ENCODE assay signal across 17 cellular contexts in genomic region chr7:102253973-102254370, GRCh38. TPM values are rescaled to one million over a fixed set of nuclear protein-coding genes. Genes with fewer than 3 reads are reported as not detected.
A peak's percentile ranks its signal among the peaks of the same experiment; 100 is the strongest.
DNase-seq lines count a peak whose midpoint lies in the region; FAIRE-seq and TF ChIP-seq lines count a peak whose summit lies in the region.
"Had no signal": no experiment of that assay in that cellular context is flagged by ENCODE, and none has a peak within 500 bp of the region (broad histone marks: within the 10 kb centered on the region; RNA-seq: fewer than 3 reads in every experiment).

No MANE protein-coding gene starts in this region.

- no peak overlapping the region for H2AFZ ChIP-seq in neuronal stem cell (ENCODE audit: low read length)

- no peak overlapping the region for H3K9ac ChIP-seq in kidney (ENCODE audit: low read length in 2 of 2)
- peak overlapping the region; percentile 45 for H3K9ac ChIP-seq in neuronal stem cell (ENCODE audit: low read depth, low read length, poor library complexity)

- H3K79me1 ChIP-seq in neuronal stem cell (ENCODE audit: low read depth, low read length), result no peaks in the 10 kb centered on the region

- peak overlapping the region; percentile 24 for H3K18ac ChIP-seq in neuronal stem cell (ENCODE audit: low read length)

- CTCF ChIA-PET in MCF 10A (lab: Yijun Ruan, JAX), result interaction anchor here (0.9 kb wide), 1 partner anchor 711 kb away, joined by 6 read pairs; no protein-coding TSS in a partner anchor

- H2BK120ac ChIP-seq in neuronal stem cell (ENCODE audit: low read depth, low read length), result no peak overlapping the region

- H2BK12ac ChIP-seq in neuronal stem cell (ENCODE audit: low read length), result no peak overlapping the region

- no CpG with 5 or more reads among the region's 13 CpGs for whole genome bisulfite sequencing in neuronal stem cell (ENCODE audit: extremely low coverage in 2 of 2, insufficient read length in 2 of 2, insufficient replicate concordance in 1 of 2), 2 donors

- H4K8ac ChIP-seq in neuronal stem cell (ENCODE audit: low read depth, low read length), result no peak overlapping the region

- intact Hi-C loops in kidney (cut with DNase I), result no loop called here
- intact Hi-C loops in MCF 10A (cut with micrococcal nuclease), result no loop called here

- H3K36me3 ChIP-seq in kidney (ENCODE audit: control insufficient read depth in 1 of 2, insufficient read depth in 2 of 2, low read length in 2 of 2) (peaks cover 0 to 5% of the 10 kb centered on the region in 2 donors), neuronal stem cell (replicated peaks in 1 of 2; ENCODE audit: control insufficient read depth in 2 of 2, insufficient read depth in 2 of 2, low read length in 2 of 2) (peaks cover 0 to 14% of the 10 kb centered on the region in 2 donors)

- no peaks in the 10 kb centered on the region for H3K4me1 Mint-ChIP-seq in MCF 10A (ENCODE audit: insufficient read depth, unreplicated experiment)
- H3K4me1 Mint-ChIP-seq: CD14-positive monocyte had no signal

- H3K4me3 ChIP-seq in kidney (ENCODE audit: low read length in 2 of 2) (no peak overlapping the region), neuronal stem cell (ENCODE audit: low read length in 2 of 2) (no peak overlapping the region)
- H3K4me3 ChIP-seq: A549 had no signal

- H3K4me2 ChIP-seq in neuronal stem cell (ENCODE audit: insufficient read depth, low read length, poor library complexity, severe bottlenecking), result no peak overlapping the region
- H3K4me2 ChIP-seq: A549 had no signal

- H3K27me3 ChIP-seq in neuronal stem cell (ENCODE audit: control insufficient read depth in 3 of 3, insufficient read depth in 3 of 3, low read depth in 1 of 3, low read length in 3 of 3), result no peaks in the 10 kb centered on the region
- H3K27me3 ChIP-seq: BE2C had no signal

- DNase-seq in D341Med (ENCODE audit: low spot score) (peak; percentile 22), LHCN-M2 (ENCODE audit: low read depth) (peak; percentile 94), kidney (peak; percentile 37), neuronal stem cell (ENCODE audit: low spot score) (no peak), MCF 10A (ENCODE audit: unreplicated experiment) (no peak), NCI-H2196 (lab: John Stamatoyannopoulos, UW; ENCODE audit: unreplicated experiment) (no peak), NCI-H1930 (lab: John Stamatoyannopoulos, UW) (no peak)
- no peak for DNase-seq in effector CD8-positive, alpha-beta T cell (lab: John Stamatoyannopoulos, UW)
- DNase-seq: BE2C; CD8-positive, alpha-beta T cell; COR-L47; GF-D8; HCEC 1CT; HFFc6 had no signal

- no peak overlapping the region for H3K27ac Mint-ChIP-seq in MCF 10A (ENCODE audit: low read depth, unreplicated experiment)
- H3K27ac Mint-ChIP-seq: CD8-positive, alpha-beta T cell; HFFc6 had no signal

- no peak overlapping the region for H3K23ac ChIP-seq in neuronal stem cell (ENCODE audit: low read depth, low read length, poor library complexity)

- H3K9me3 Mint-ChIP-seq in MCF 10A (ENCODE audit: unreplicated experiment), result no peaks in the 10 kb centered on the region
- H3K9me3 Mint-ChIP-seq: CD8-positive, alpha-beta T cell; HFFc6 had no signal

- H2BK15ac ChIP-seq in neuronal stem cell (ENCODE audit: low read length), result no peak overlapping the region

- H3K9me3 ChIP-seq in kidney (ENCODE audit: control insufficient read depth in 1 of 2, low read length in 2 of 2) (no peaks in the 10 kb centered on the region), neuronal stem cell (replicated peaks in 1 of 2; ENCODE audit: control insufficient read depth in 2 of 2, insufficient read depth in 1 of 2, low read depth in 1 of 2, low read length in 2 of 2) (peaks cover 0 to 2% of the 10 kb centered on the region in 2 donors)
- H3K9me3 ChIP-seq: A549, BE2C had no signal

- H3K27ac ChIP-seq in kidney (ENCODE audit: low read depth in 2 of 2, low read length in 2 of 2), result no peak overlapping the region
- H3K27ac ChIP-seq in neuronal stem cell (replicated peaks; ENCODE audit: low read length), result peak overlapping the region; percentile 10
- H3K27ac ChIP-seq: A549 had no signal

- H3K14ac ChIP-seq in neuronal stem cell (ENCODE audit: low read length), result no peak overlapping the region

- no peaks in the 10 kb centered on the region for H3K27me3 Mint-ChIP-seq in MCF 10A (ENCODE audit: insufficient read depth, unreplicated experiment)

- POLR2A ChIA-PET in MCF 10A (lab: Yijun Ruan, JAX), result no interaction called here

- peaks cover 25% of the 10 kb centered on the region for H3K36me3 Mint-ChIP-seq in MCF 10A (ENCODE audit: insufficient read depth, unreplicated experiment)

- BruUV-seq in MCF 10A (replicated peaks; lab: Mats Ljungman, UMichigan), result no TSS peak

- H3K4ac ChIP-seq in neuronal stem cell (ENCODE audit: low read length), result no peak overlapping the region

- no peak for FAIRE-seq in kidney (lab: Jason Lieb, UNC)
- FAIRE-seq: A549, GM18507 had no signal

- H3K4me3 Mint-ChIP-seq in MCF 10A (ENCODE audit: unreplicated experiment), result no peak overlapping the region
- H3K4me3 Mint-ChIP-seq: CD14-positive monocyte; CD8-positive, alpha-beta T cell; HFFc6 had no signal

- H4K91ac ChIP-seq in neuronal stem cell (ENCODE audit: low read depth, low read length, poor library complexity), result no peak overlapping the region

- no peaks in the 10 kb centered on the region for H3K4me1 ChIP-seq in kidney (ENCODE audit: control insufficient read depth in 1 of 2, insufficient read depth in 1 of 2, low read depth in 1 of 2, low read length in 2 of 2)
- peaks cover 17 to 31% of the 10 kb centered on the region in 2 donors for H3K4me1 ChIP-seq in neuronal stem cell (ENCODE audit: control insufficient read depth in 2 of 2, insufficient read depth in 1 of 2, low read depth in 1 of 2, low read length in 2 of 2)
- H3K4me1 ChIP-seq: A549 had no signal

- peak overlapping the region; percentile 20 for H2AK5ac ChIP-seq in neuronal stem cell (ENCODE audit: low read depth, low read length)

- TF ChIP-seq CTCF in kidney (IDR thresholded peaks at IDR 0.05; ENCODE audit: borderline replicate concordance, extremely low read depth, insufficient read depth) (no peak), MCF 10A (IDR thresholded peaks at IDR 0.05; ENCODE audit: unreplicated experiment) (no peak)

- H2BK5ac ChIP-seq in neuronal stem cell (ENCODE audit: low read length), result no peak overlapping the region

RNA-seq across cellular contexts. Expression of gene SH2B2, which starts 32.7 kb away (rescaled TPM):
- 11.9 and 25.8 TPM in 2 replicates for total RNA-seq in LHCN-M2 (2014; rRNA removed)
- 7.4 TPM for polyA plus RNA-seq in LHCN-M2 (2012)
- 11.0 TPM for total RNA-seq in kidney
- 4.5 TPM for polyA plus RNA-seq in kidney (ENCODE audit: insufficient read depth, low read depth, low replicate concordance)
- polyA plus RNA-seq in neuronal stem cell (2013, experiment 1 of 2), result 9.5 TPM
- 9.6 TPM for polyA plus RNA-seq in neuronal stem cell (2013, experiment 2 of 2)
- total RNA-seq in MCF 10A (2022), result 1.4 and 2.4 TPM in 2 replicates

Comparison
In these comparisons a context has a peak if more than half of its experiments do, and no peak if none do; other contexts are left out.
1. DNase-seq: peak in D341Med (single experiment), LHCN-M2 (single experiment) and kidney (single experiment); none in neuronal stem cell (single experiment), effector CD8-positive, alpha-beta T cell (single experiment), MCF 10A (single experiment), NCI-H2196 (single experiment) and NCI-H1930 (0 of 2).